In the genomic region with DNA sequence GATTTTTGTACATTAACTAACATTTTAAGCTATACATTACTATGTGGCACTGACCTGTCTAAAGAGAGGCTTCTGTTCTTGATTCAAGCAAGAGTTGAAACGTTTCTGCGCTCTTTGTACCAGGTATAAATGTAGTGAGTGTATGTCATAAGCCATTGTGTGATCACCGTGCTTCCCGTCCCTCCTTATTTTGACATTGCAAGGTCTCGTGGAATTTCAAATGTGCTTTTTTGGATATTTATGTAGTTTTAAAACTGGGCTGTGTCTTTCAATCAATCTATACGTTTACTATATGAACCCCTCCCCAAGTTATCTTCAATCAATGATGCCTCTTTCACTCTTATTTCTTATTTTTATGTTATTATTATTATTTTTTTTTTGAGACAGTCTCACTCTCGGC, we compare ENCODE assay signal across 8 cellular contexts. TPM values are rescaled to one million over a fixed set of nuclear protein-coding genes. Genes with fewer than 3 reads are reported as not detected.
A peak's percentile ranks its signal among the peaks of the same experiment; 100 is the strongest.
DNase-seq lines count a peak whose midpoint lies in the region; ATAC-seq, FAIRE-seq and TF ChIP-seq lines count a peak whose summit lies in the region.

Gene KLHL15, minus strand, starts transcription at position 101 of the 400 bp plus-strand sequence. CDS start 20,493 bp downstream, outside the sequence.

- H3K27ac ChIP-seq in GM23338 (ENCODE audit: low read depth) (peak within 1 kb of the TSS; percentile 95), skeletal muscle tissue (ENCODE audit: low read depth, low read length) (peak within 1 kb of the TSS; percentile 91)

- no peak for FAIRE-seq in HTR-8/SVneo (lab: Jason Lieb, UNC)

- peak within 1 kb of the TSS; percentile 85 to 92 (median 92) for H3K9ac ChIP-seq in skeletal muscle tissue (ENCODE audit: low read depth in 1 of 3, low read length in 3 of 3)

- H3K36me3 ChIP-seq in GM23338 (ENCODE audit: insufficient read depth): no peaks in the 10 kb centered on the region
- H3K36me3 ChIP-seq in skeletal muscle tissue (ENCODE audit: control insufficient read depth in 3 of 3, insufficient read depth in 3 of 3, low read length in 3 of 3): no peaks in the 10 kb centered on the region

- H2AFZ ChIP-seq in GM23338: no peak within 1 kb of the TSS

- H3F3A ChIP-seq in GM23338 (replicated peaks; ENCODE audit: low read depth): no peaks in the 10 kb centered on the region

- no peaks in the 10 kb centered on the region for H3K4me1 ChIP-seq in GM23338 (ENCODE audit: insufficient read depth)
- no peaks in the 10 kb centered on the region for H3K4me1 ChIP-seq in skeletal muscle tissue (ENCODE audit: control insufficient read depth in 3 of 3, insufficient read depth in 3 of 3, low read length in 3 of 3)

- peaks cover 5% of the 10 kb centered on the region; the same call in 1 of the 2 replicates for H4K20me1 ChIP-seq in GM23338 (replicated peaks; ENCODE audit: insufficient read depth)

- H3K9me2 ChIP-seq in GM23338 (ENCODE audit: insufficient read depth): no peaks in the 10 kb centered on the region

- no peaks in the 10 kb centered on the region for H3K9me3 Mint-ChIP-seq in GM23338
- no peaks in the 10 kb centered on the region for H3K9me3 Mint-ChIP-seq in WTC11
- H3K9me3 Mint-ChIP-seq in glutamatergic neuron (ENCODE audit: unreplicated experiment): peaks cover 4% of the 10 kb centered on the region

- peak within 1 kb of the TSS; percentile 92 for H3K27ac Mint-ChIP-seq in GM23338
- peak within 1 kb of the TSS; percentile 85 for H3K27ac Mint-ChIP-seq in WTC11
- peak within 1 kb of the TSS; percentile 96 for H3K27ac Mint-ChIP-seq in glutamatergic neuron (ENCODE audit: unreplicated experiment)

- H3K4me2 ChIP-seq in GM23338: peak within 1 kb of the TSS; percentile 76

- TF ChIP-seq CTCF in GM23338 (conservative IDR thresholded peaks at IDR 0.05; ENCODE audit: low read depth in 2 of 2) (no peak), WTC11 (IDR thresholded peaks at IDR 0.05) (no peak), glutamatergic neuron (IDR thresholded peaks at IDR 0.05; ENCODE audit: partially characterized antibody, unreplicated experiment) (no peak)

- CTCF ChIA-PET in WTC11 (lab: Charles Lee): interaction anchor here (1.5 kb wide), 1 partner anchor 27 kb away, joined by 11 read pairs; no protein-coding TSS in a partner anchor

- H3K9me3 ChIP-seq in skeletal muscle tissue (ENCODE audit: control insufficient read depth in 3 of 3, low read length in 3 of 3): no peaks in the 10 kb centered on the region

- H3K4me3 ChIP-seq in GM23338: peak within 1 kb of the TSS; percentile 91
- H3K4me3 ChIP-seq in skeletal muscle tissue (ENCODE audit: low read length in 3 of 3): peak within 1 kb of the TSS; percentile 74 to 89 (median 86)

- H3K27me3 ChIP-seq in GM23338 (ENCODE audit: insufficient read depth): peaks cover 39% of the 10 kb centered on the region
- peaks cover 0 to 6% (median 0%) of the 10 kb centered on the region in 3 donors for H3K27me3 ChIP-seq in skeletal muscle tissue (ENCODE audit: control insufficient read depth in 3 of 3, insufficient read depth in 3 of 3, low read length in 3 of 3)

- peaks cover 27% of the 10 kb centered on the region for H3K79me2 ChIP-seq in GM23338 (replicated peaks; ENCODE audit: insufficient read depth)

- DNase-seq in GM23338 (ENCODE audit: low spot score) (no peak), WTC11 (ENCODE audit: low spot score) (no peak), glutamatergic neuron (no peak), NCI-H1105 treated with DMSO at 0.1 percent for 48 hours (lab: John Stamatoyannopoulos, UW) (no peak), HTR-8/SVneo (ENCODE audit: insufficient read length, low spot score) (no peak)

- POLR2A ChIA-PET in WTC11 (lab: Charles Lee): interaction anchor here (2.2 kb wide), 1 partner anchor 28 kb away, joined by 18 read pairs; the partner anchor contains the start of gene EIF2S3

- H3K36me3 Mint-ChIP-seq in GM23338 (ENCODE audit: low read depth): peaks cover 7% of the 10 kb centered on the region
- H3K36me3 Mint-ChIP-seq in WTC11: 0 out of 2 replicates have a peak, but pooled peaks cover 4% of the 10 kb centered on the region
- no peaks in the 10 kb centered on the region for H3K36me3 Mint-ChIP-seq in glutamatergic neuron (ENCODE audit: unreplicated experiment)

- no peak for ATAC-seq in GM23338
- no peak for ATAC-seq in WTC11
- no peak for ATAC-seq in HG02852 (IDR thresholded peaks at IDR 0.05; ENCODE audit: unreplicated experiment)
- no peak for ATAC-seq in HG02938 (IDR thresholded peaks at IDR 0.05; ENCODE audit: unreplicated experiment)

- H3K4me1 Mint-ChIP-seq in GM23338 (peaks cover 2% of the 10 kb centered on the region; the same call in 2 of the 3 replicates), WTC11 (peaks cover 2% of the 10 kb centered on the region; the same call in 1 of the 2 replicates), glutamatergic neuron (ENCODE audit: low read depth, unreplicated experiment) (peaks cover 2% of the 10 kb centered on the region)

- H3K4me3 Mint-ChIP-seq in GM23338 (peak within 1 kb of the TSS; percentile 80), WTC11 (peak within 1 kb of the TSS; percentile 76), glutamatergic neuron (ENCODE audit: unreplicated experiment) (peak within 1 kb of the TSS; percentile 90)

- H3K27me3 Mint-ChIP-seq in GM23338 (ENCODE audit: insufficient read depth, low read depth, poor library complexity) (peaks cover 12% of the 10 kb centered on the region), WTC11 (ENCODE audit: low read depth) (peaks cover 45% of the 10 kb centered on the region), glutamatergic neuron (ENCODE audit: unreplicated experiment) (peaks cover 2% of the 10 kb centered on the region)

TF ChIP-seq in GM23338, 12 proteins besides CTCF, POLR2A, EP300 and RAD21 (continues in another document):
- TF ChIP-seq POLR2AphosphoS5 (IDR thresholded peaks at IDR 0.05; ENCODE audit: low read depth) (no peak), CREB1 (CRISPR knock-in tag; IDR thresholded peaks at IDR 0.05; ENCODE audit: low read depth) (no peak), ZNF331 (CRISPR knock-in tag; IDR thresholded peaks at IDR 0.05; ENCODE audit: low read depth) (no peak), REST (IDR thresholded peaks at IDR 0.05; ENCODE audit: unreplicated experiment) (no peak), ZNF114 (CRISPR knock-in tag; IDR thresholded peaks at IDR 0.05) (no peak)

TF ChIP-seq in WTC11, 78 proteins besides CTCF, POLR2A, EP300 and RAD21 (continues in another document):
- TF ChIP-seq ZNF396 (CRISPR knock-in tag; IDR thresholded peaks at IDR 0.05; ENCODE audit: borderline replicate concordance) (no peak), GTF2I (CRISPR knock-in tag; conservative IDR thresholded peaks at IDR 0.05) (no peak), GABPB1 (CRISPR knock-in tag; IDR thresholded peaks at IDR 0.05) (no peak), ZNF263 (CRISPR knock-in tag; IDR thresholded peaks at IDR 0.05; ENCODE audit: low read depth) (no peak), MYBL2 (CRISPR knock-in tag; IDR thresholded peaks at IDR 0.05) (no peak), ZBTB21 (CRISPR knock-in tag; IDR thresholded peaks at IDR 0.05; ENCODE audit: borderline replicate concordance) (no peak), NR2C2 (CRISPR knock-in tag; IDR thresholded peaks at IDR 0.05) (no peak), IRF1 (CRISPR knock-in tag; IDR thresholded peaks at IDR 0.05) (no peak), ATF2 (CRISPR knock-in tag; IDR thresholded peaks at IDR 0.05; ENCODE audit: borderline replicate concordance, low read depth) (no peak), ZNF416 (CRISPR knock-in tag; IDR thresholded peaks at IDR 0.05) (no peak), E2F5 (CRISPR knock-in tag; IDR thresholded peaks at IDR 0.05) (no peak)
- TF ChIP-seq, protein P1, sequence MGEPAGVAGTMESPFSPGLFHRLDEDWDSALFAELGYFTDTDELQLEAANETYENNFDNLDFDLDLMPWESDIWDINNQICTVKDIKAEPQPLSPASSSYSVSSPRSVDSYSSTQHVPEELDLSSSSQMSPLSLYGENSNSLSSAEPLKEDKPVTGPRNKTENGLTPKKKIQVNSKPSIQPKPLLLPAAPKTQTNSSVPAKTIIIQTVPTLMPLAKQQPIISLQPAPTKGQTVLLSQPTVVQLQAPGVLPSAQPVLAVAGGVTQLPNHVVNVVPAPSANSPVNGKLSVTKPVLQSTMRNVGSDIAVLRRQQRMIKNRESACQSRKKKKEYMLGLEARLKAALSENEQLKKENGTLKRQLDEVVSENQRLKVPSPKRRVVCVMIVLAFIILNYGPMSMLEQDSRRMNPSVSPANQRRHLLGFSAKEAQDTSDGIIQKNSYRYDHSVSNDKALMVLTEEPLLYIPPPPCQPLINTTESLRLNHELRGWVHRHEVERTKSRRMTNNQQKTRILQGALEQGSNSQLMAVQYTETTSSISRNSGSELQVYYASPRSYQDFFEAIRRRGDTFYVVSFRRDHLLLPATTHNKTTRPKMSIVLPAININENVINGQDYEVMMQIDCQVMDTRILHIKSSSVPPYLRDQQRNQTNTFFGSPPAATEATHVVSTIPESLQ (CRISPR knock-in tag; IDR thresholded peaks at IDR 0.05): no peak

RNA-seq across cellular contexts. Expression of gene KLHL15, which starts in this region (rescaled TPM):
- 15.0 and 15.3 TPM in 2 replicates for total RNA-seq in GM23338 (2014; rRNA removed; shearing (Covaris generic))
- 2.2 and 2.4 TPM in 2 replicates for polyA plus RNA-seq in GM23338 (2016; fragmentation: Nextera tagmentation; extraction: Ambion mirVana)
- 6.6 to 7.4 TPM (median 7.2 TPM) in 3 replicates for total RNA-seq in WTC11 (2021)
- total RNA-seq in glutamatergic neuron (ENCODE audit: unreplicated experiment): 5.0 TPM
- total RNA-seq in skeletal muscle tissue: 16.2 TPM
